Comparison of ENCODE assay signal across 16 cellular contexts in genomic region chr1:15882665-15883064, GRCh38. TPM values are rescaled to one million over a fixed set of nuclear protein-coding genes. Genes with fewer than 3 reads are reported as not detected.
DNase-seq lines count a peak whose midpoint lies in the region; ATAC-seq, FAIRE-seq and TF ChIP-seq lines count a peak whose summit lies in the region.
"Had no signal": no experiment of that assay in that cellular context is flagged by ENCODE, and none has a peak within 500 bp of the region (broad histone marks: within the 10 kb centered on the region; RNA-seq: fewer than 3 reads in every experiment).

No MANE protein-coding gene starts in this region.

- H3K36me3 ChIP-seq in BLaER1: peaks cover 36% of the 10 kb centered on the region

- no peak overlapping the region for H3K4me3 Mint-ChIP-seq in memory B cell
- H3K4me3 Mint-ChIP-seq: neural crest cell had no signal

- peaks cover 100% of the 10 kb centered on the region for H4K20me1 ChIP-seq in BLaER1

- H3K27me3 ChIP-seq in BLaER1: no peaks in the 10 kb centered on the region

- no peak for TF ChIP-seq POLR2A in GM12891 (IDR thresholded peaks at IDR 0.05; ENCODE audit: low read depth, low read length)

- DNase-seq in GM12891 (ENCODE audit: insufficient read length, low spot score) (no peak), T1000 (lab: John Stamatoyannopoulos, UW) (peak; percentile 40), memory B cell (ENCODE audit: low spot score in 2 of 2) (no peak), HK-2 (ENCODE audit: unreplicated experiment) (no peak)
- DNase-seq: activated CD4-positive, CD25-positive, alpha-beta regulatory T cell; activated gamma-delta T cell treated with Interleukin-2 at 50 U/mL for 16 hours; cerebellar nuclear complex; kidney glomerular epithelial cell; NCI-H524 treated with DMSO at 0.1 percent for 48 hours; SIG-M5; stimulated activated CD8-positive, alpha-beta memory T cell treated with anti-CD3 and anti-CD28 coated beads, Interleukin-4, amount 100 ng/mL, for 48 hours had no signal

- H3K4me1 ChIP-seq in BLaER1: peaks cover 71% of the 10 kb centered on the region

- H3K9me3 Mint-ChIP-seq in memory B cell: no peaks in the 10 kb centered on the region
- H3K9me3 Mint-ChIP-seq: neural crest cell had no signal

- H3K4me3 ChIP-seq in BLaER1: no peak overlapping the region

- H3K4me1 Mint-ChIP-seq in memory B cell: peaks cover 37% of the 10 kb centered on the region

- H3K27me3 Mint-ChIP-seq in memory B cell: no peaks in the 10 kb centered on the region

- H3K27ac Mint-ChIP-seq in memory B cell: peak overlapping the region; percentile 94

- H3K4me2 ChIP-seq in BLaER1: peak overlapping the region; percentile 77

- peaks cover 3% of the 10 kb centered on the region for H3K36me3 Mint-ChIP-seq in memory B cell

- H3K9me3 ChIP-seq in BLaER1: no peaks in the 10 kb centered on the region

- no peak for FAIRE-seq in GM12891 (lab: Jason Lieb, UNC)

- ATAC-seq in memory B cell (ENCODE audit: low read depth): peak; percentile 56
- ATAC-seq in HG03442 (IDR thresholded peaks at IDR 0.05; ENCODE audit: unreplicated experiment): no peak
- ATAC-seq in GM21367 (IDR thresholded peaks at IDR 0.05; ENCODE audit: unreplicated experiment): no peak
- ATAC-seq in GM19395 (IDR thresholded peaks at IDR 0.05; ENCODE audit: unreplicated experiment): no peak

- H3K27ac ChIP-seq in BLaER1: no peak overlapping the region

- no peak overlapping the region for H3K9ac ChIP-seq in BLaER1

TF ChIP-seq in GM12891, 5 proteins besides CTCF, POLR2A, EP300 and RAD21:
- no peak for TF ChIP-seq PAX5 (IDR thresholded peaks at IDR 0.05; ENCODE audit: insufficient read depth, low read length, severe bottlenecking)
- no peak for TF ChIP-seq POU2F2 (IDR thresholded peaks at IDR 0.05; ENCODE audit: low read depth, low read length)
- no peak for TF ChIP-seq POLR2AphosphoS5 (IDR thresholded peaks at IDR 0.05; ENCODE audit: low read depth, low read length)
- no peak for TF ChIP-seq TAF1 (IDR thresholded peaks at IDR 0.05; ENCODE audit: low read depth, low read length)
- peak; percentile 35; the same call in 1 of the 2 replicates for TF ChIP-seq SPI1 (IDR thresholded peaks at IDR 0.05; ENCODE audit: low read depth, low read length)
TF ChIP-seq in GM12891: peak in this region for 1.

RNA-seq across cellular contexts. Expression of gene SPEN, which starts 35.2 kb away (rescaled TPM):
- polyA plus RNA-seq in GM12891 (2012; ENCODE audit: low read depth, missing spikeins): 30.0 TPM
